In genomic region chr15:37034835-37035234, GRCh38 we compare ENCODE assay signal across 14 cellular contexts.
DNase-seq lines count a peak whose midpoint lies in the region; ATAC-seq and TF ChIP-seq lines count a peak whose summit lies in the region.
"Had no signal": no experiment of that assay in that cellular context is flagged by ENCODE, and none has a peak within 500 bp of the region (broad histone marks: within the 10 kb centered on the region; RNA-seq: fewer than 3 reads in every experiment).

No MANE protein-coding gene starts in this region.

- H3K9me3 ChIP-seq in OCI-LY7 (ENCODE audit: low read length), result no peaks in the 10 kb centered on the region

- peak; percentile 24 for DNase-seq in GM06990 (ENCODE audit: extremely low read depth, insufficient read length)
- DNase-seq in OCI-LY7 (ENCODE audit: low spot score), result peak; percentile 85
- DNase-seq in islet precursor cell, result no peak
- DNase-seq: activated CD4-positive, alpha-beta T cell treated with anti-CD3 and anti-CD28 coated beads for 1 hour; activated gamma-delta T cell; amygdala; NCI-H1930; NCI-H748 treated with DMSO at 0.1 percent for 48 hours had no signal

- H3K79me2 ChIP-seq in OCI-LY7 (ENCODE audit: insufficient read depth, low read depth, low read length), result no peaks in the 10 kb centered on the region
- H3K79me2 ChIP-seq: parathyroid adenoma had no signal

- no peaks in the 10 kb centered on the region for H3K9me3 Mint-ChIP-seq in nephron
- H3K9me3 Mint-ChIP-seq: T-helper 2 cell treated with Interferon-gamma antibody and Interleukin-4, amounts not matched to agents 5 μg/mL and 100 μg/mL, for 36 hours had no signal

- CTCF ChIA-PET in OCI-LY7 (lab: Charles Lee; ENCODE audit: unreplicated experiment), result no interaction called here

- peak overlapping the region in 2 of 3 experiments; percentile 34 to 65 for H3K27ac Mint-ChIP-seq in nephron
- H3K27ac Mint-ChIP-seq: T-helper 2 cell treated with Interferon-gamma antibody and Interleukin-4, amounts not matched to agents 5 μg/mL and 100 μg/mL, for 36 hours had no signal

- H3K36me3 ChIP-seq in GM06990 (ENCODE audit: control insufficient read depth, insufficient read depth, low read length) (no peaks in the 10 kb centered on the region), OCI-LY7 (ENCODE audit: insufficient read depth, low read length) (peaks cover 27% of the 10 kb centered on the region)

- POLR2A ChIA-PET in OCI-LY7 (lab: Charles Lee), result interaction anchor here (1.0 to 3.1 kb wide), 4 partner anchors 10 to 109 kb away, joined by 3 to 17 read pairs (median 4); no protein-coding TSS in a partner anchor

- BruUV-seq in OCI-LY7 (replicated peaks; lab: Mats Ljungman, UMichigan), result no TSS peak

- no peak overlapping the region for H2AFZ ChIP-seq in OCI-LY7 (ENCODE audit: low read length)
- H2AFZ ChIP-seq: parathyroid adenoma had no signal

- H3K4me1 ChIP-seq in OCI-LY7 (ENCODE audit: insufficient read depth, low read length, poor library complexity, severe bottlenecking), result peaks cover 30% of the 10 kb centered on the region
- H3K4me1 ChIP-seq: parathyroid adenoma had no signal

- H3K27me3 ChIP-seq in GM06990 (replicated peaks; ENCODE audit: control insufficient read depth, insufficient read depth, low read length), result no peaks in the 10 kb centered on the region

- peak overlapping the region; percentile 81 for H3K27ac ChIP-seq in OCI-LY7 (ENCODE audit: low read depth, low read length, poor library complexity, severe bottlenecking)
- H3K27ac ChIP-seq: parathyroid adenoma had no signal

- peaks cover 65% of the 10 kb centered on the region for H3K36me3 Mint-ChIP-seq in nephron (ENCODE audit: low read depth)

- H3K4me1 Mint-ChIP-seq in nephron, result peaks cover 65% of the 10 kb centered on the region

- intact Hi-C loops in OCI-LY7 (cut with micrococcal nuclease; ENCODE audit: unreplicated experiment), result loop anchor here (5.0 kb wide), 1 partner anchor 67 kb away; the partner anchor contains the start of gene MEIS2

- no peak overlapping the region for H3K4me3 Mint-ChIP-seq in nephron
- H3K4me3 Mint-ChIP-seq: T-helper 2 cell treated with Interferon-gamma antibody and Interleukin-4, amounts not matched to agents 5 μg/mL and 100 μg/mL, for 36 hours had no signal

- no peak overlapping the region for H3K4me3 ChIP-seq in GM06990 (replicated peaks; ENCODE audit: low read depth, low read length)
- H3K4me3 ChIP-seq in OCI-LY7 (ENCODE audit: low read depth, low read length, poor library complexity, severe bottlenecking), result no peak overlapping the region

- peak; percentile 61 for ATAC-seq in HG03280 (IDR thresholded peaks at IDR 0.05; ENCODE audit: unreplicated experiment)
- ATAC-seq in HG02571 (IDR thresholded peaks at IDR 0.05; ENCODE audit: unreplicated experiment), result no peak
- ATAC-seq in HG03135 (IDR thresholded peaks at IDR 0.05; ENCODE audit: unreplicated experiment), result no peak

- no peaks in the 10 kb centered on the region for H4K20me1 ChIP-seq in OCI-LY7 (ENCODE audit: insufficient read depth, low read length)

- no peaks in the 10 kb centered on the region for H3K27me3 Mint-ChIP-seq in nephron (ENCODE audit: low read depth)

- H3K9me2 ChIP-seq in OCI-LY7 (ENCODE audit: insufficient read depth, low read length), result no peaks in the 10 kb centered on the region

- no peak for TF ChIP-seq CTCF in GM06990 (IDR thresholded peaks at IDR 0.05; ENCODE audit: insufficient read depth, low read length, poor library complexity, severe bottlenecking)
- TF ChIP-seq CTCF in OCI-LY7 (conservative IDR thresholded peaks at IDR 0.05; ENCODE audit: low read length), result no peak
- no peak for TF ChIP-seq CTCF in nephron (IDR thresholded peaks at IDR 0.05; ENCODE audit: unreplicated experiment in 3 of 3)

- H3K4me2 ChIP-seq in OCI-LY7 (ENCODE audit: low read length), result peak overlapping the region; percentile 53
